ENCODE assay signal across 8 cellular contexts in genomic region chr17:81509048-81509686, GRCh38. TPM values are rescaled to one million over a fixed set of nuclear protein-coding genes. Genes with fewer than 3 reads are reported as not detected.
DNase-seq lines count a peak whose midpoint lies in the region; ATAC-seq and TF ChIP-seq lines count a peak whose summit lies in the region.

No MANE protein-coding gene starts in this region.

- peaks cover 18% of the 10 kb centered on the region for H3K4me1 Mint-ChIP-seq in Calu3 (ENCODE audit: low read depth, unreplicated experiment)
- H3K4me1 Mint-ChIP-seq in activated naive CD8-positive, alpha-beta T cell treated with anti-CD3 and anti-CD28 coated beads, Interleukin-2, amount 10 ng/mL, durations not matched to agents 7 days and 5 days, result peaks cover 25% of the 10 kb centered on the region

- no peak for TF ChIP-seq RAD21 in Ishikawa (IDR thresholded peaks at IDR 0.05; ENCODE audit: low read depth)

- no peak for TF ChIP-seq EP300 in Ishikawa (IDR thresholded peaks at IDR 0.05; ENCODE audit: borderline replicate concordance)

- H3K4me3 Mint-ChIP-seq in Calu3 (ENCODE audit: low read depth, unreplicated experiment), result peak overlapping the region; percentile 100
- peak overlapping the region; percentile 93 for H3K4me3 Mint-ChIP-seq in activated naive CD8-positive, alpha-beta T cell treated with anti-CD3 and anti-CD28 coated beads, Interleukin-2, amount 10 ng/mL, durations not matched to agents 7 days and 5 days

- DNase-seq in Calu3 (no peak), kidney tubule cell (ENCODE audit: low spot score) (peak; percentile 75), thoracic aorta (ENCODE audit: low spot score) (no peak), GM10266 (ENCODE audit: extremely low spot score) (no peak), anterior cingulate cortex (lab: John Stamatoyannopoulos, UW) (no peak)
- DNase-seq in activated naive CD8-positive, alpha-beta T cell treated with anti-CD3 and anti-CD28 coated beads, Interleukin-2, amount 10 ng/mL, durations not matched to agents 7 days and 5 days, result no peak

- POLR2A ChIA-PET in activated naive CD8-positive, alpha-beta T cell treated with anti-CD3 and anti-CD28 coated beads, Interleukin-2, amount 10 ng/mL, durations not matched to agents 7 days and 5 days (lab: Charles Lee), result interaction anchor here (0.7 to 3.1 kb wide), 13 partner anchors 9 to 392 kb away, joined by 3 to 19 read pairs (median 4); partner anchors contain the start of genes FAAP100, MRPL12, SLC38A10 and TEPSIN

- intact Hi-C loops in Calu3 (cut with micrococcal nuclease; ENCODE audit: unreplicated experiment), result no loop called here

- peaks cover 3 to 4% of the 10 kb centered on the region in 2 donors for H3K4me1 ChIP-seq in thoracic aorta (ENCODE audit: control insufficient read depth in 1 of 2, low read depth in 2 of 2)

- no peaks in the 10 kb centered on the region for H3K27me3 Mint-ChIP-seq in Calu3 (ENCODE audit: unreplicated experiment)
- peaks cover 5% of the 10 kb centered on the region for H3K27me3 Mint-ChIP-seq in activated naive CD8-positive, alpha-beta T cell treated with anti-CD3 and anti-CD28 coated beads, Interleukin-2, amount 10 ng/mL, durations not matched to agents 7 days and 5 days

- H3K9me3 Mint-ChIP-seq in Calu3 (ENCODE audit: low read depth, unreplicated experiment), result no peaks in the 10 kb centered on the region
- no peaks in the 10 kb centered on the region for H3K9me3 Mint-ChIP-seq in activated naive CD8-positive, alpha-beta T cell treated with anti-CD3 and anti-CD28 coated beads, Interleukin-2, amount 10 ng/mL, durations not matched to agents 7 days and 5 days

- CTCF ChIA-PET in Calu3 (lab: Charles Lee), result interaction anchor here (0.6 kb wide), 1 partner anchor 162 kb away, joined by 3 read pairs; no protein-coding TSS in a partner anchor

- peaks cover 39% of the 10 kb centered on the region for H3K36me3 ChIP-seq in thoracic aorta

- peak overlapping the region; percentile 99 for H3K4me3 ChIP-seq in thoracic aorta

- TF ChIP-seq CTCF in Calu3 (IDR thresholded peaks at IDR 0.05; ENCODE audit: unreplicated experiment) (no peak), thoracic aorta (IDR thresholded peaks at IDR 0.05) (no peak), GM10266 (IDR thresholded peaks at IDR 0.05; ENCODE audit: control insufficient read depth, insufficient read depth, low read depth, missing control alignments) (no peak)

- H3K27ac Mint-ChIP-seq in Calu3 (ENCODE audit: unreplicated experiment), result peak overlapping the region; percentile 100
- peak overlapping the region; percentile 87 for H3K27ac Mint-ChIP-seq in activated naive CD8-positive, alpha-beta T cell treated with anti-CD3 and anti-CD28 coated beads, Interleukin-2, amount 10 ng/mL, durations not matched to agents 7 days and 5 days

- H3K36me3 Mint-ChIP-seq in Calu3 (ENCODE audit: insufficient read depth, unreplicated experiment), result peaks cover 82% of the 10 kb centered on the region
- peaks cover 44% of the 10 kb centered on the region for H3K36me3 Mint-ChIP-seq in activated naive CD8-positive, alpha-beta T cell treated with anti-CD3 and anti-CD28 coated beads, Interleukin-2, amount 10 ng/mL, durations not matched to agents 7 days and 5 days

- BruUV-seq in Calu3 (replicated peaks; lab: Mats Ljungman, UMichigan), result no TSS peak

- H3K27me3 ChIP-seq in thoracic aorta (replicated peaks; ENCODE audit: insufficient read depth), result no peaks in the 10 kb centered on the region

- ATAC-seq in activated naive CD8-positive, alpha-beta T cell treated with anti-CD3 and anti-CD28 coated beads, Interleukin-2, amount 10 ng/mL, durations not matched to agents 7 days and 5 days (ENCODE audit: low read depth), result no peak
- ATAC-seq in thoracic aorta (ENCODE audit: insufficient number of reproducible peaks, low FRiP score, low read depth) (no peak), GM21447 (IDR thresholded peaks at IDR 0.05; ENCODE audit: unreplicated experiment) (no peak)

- H3K27ac ChIP-seq in thoracic aorta, result peak overlapping the region; percentile 90 to 93

- H3K9me3 ChIP-seq in thoracic aorta, result no peaks in the 10 kb centered on the region

TF ChIP-seq in Ishikawa, 13 proteins besides CTCF, POLR2A, EP300 and RAD21:
- TF ChIP-seq ZBTB7A (IDR thresholded peaks at IDR 0.05; ENCODE audit: low read depth), result no peak
- no peak for TF ChIP-seq TEAD4 (IDR thresholded peaks at IDR 0.05)
- TF ChIP-seq NFIC (IDR thresholded peaks at IDR 0.05), result no peak
- TF ChIP-seq TAF1 (IDR thresholded peaks at IDR 0.05; ENCODE audit: low read depth), result no peak
- 0 out of 2 replicates have a peak, but pooled peaks have one; percentile 1 for TF ChIP-seq CREB1 (IDR thresholded peaks at IDR 0.05; ENCODE audit: low read depth)
- TF ChIP-seq YY1 (IDR thresholded peaks at IDR 0.05; ENCODE audit: low read depth), result no peak
TF ChIP-seq in Ishikawa: peak in this region for 1.

RNA-seq across cellular contexts. Expression of gene ACTG1, which starts 3.4 kb away (rescaled TPM):
- 2,184 and 2,327 TPM in 2 replicates for total RNA-seq in Calu3 (2022)
- 1,000 to 10,000 TPM; 2,936 to 3,174 TPM for total RNA-seq in activated naive CD8-positive, alpha-beta T cell treated with anti-CD3 and anti-CD28 coated beads, Interleukin-2, amount 10 ng/mL, durations not matched to agents 7 days and 5 days
- 1,000 to 10,000 TPM; 4,421 to 4,935 TPM for total RNA-seq in thoracic aorta

RNA-seq across cellular contexts. Expression of gene FSCN2, which starts 19.0 kb away (rescaled TPM):
- total RNA-seq in Calu3 (2022), result 5.5 and 7.0 TPM in 2 replicates
- 1 to 10 TPM in 1 of 2 experiments, under 1 TPM in 1; 0.94 to 1.7 TPM for total RNA-seq in activated naive CD8-positive, alpha-beta T cell treated with anti-CD3 and anti-CD28 coated beads, Interleukin-2, amount 10 ng/mL, durations not matched to agents 7 days and 5 days
- total RNA-seq in thoracic aorta, result 1 to 10 TPM; 4.2 to 9.2 TPM

RNA-seq across cellular contexts. Expression of gene FAAP100, which starts 43.0 kb away (rescaled TPM):
- 39.4 and 39.7 TPM in 2 replicates for total RNA-seq in Calu3 (2022)
- total RNA-seq in activated naive CD8-positive, alpha-beta T cell treated with anti-CD3 and anti-CD28 coated beads, Interleukin-2, amount 10 ng/mL, durations not matched to agents 7 days and 5 days, result 10 to 100 TPM; 40.7 to 43.1 TPM
- 10 to 100 TPM; 43.2 to 57.9 TPM for total RNA-seq in thoracic aorta
